In the genomic region with DNA sequence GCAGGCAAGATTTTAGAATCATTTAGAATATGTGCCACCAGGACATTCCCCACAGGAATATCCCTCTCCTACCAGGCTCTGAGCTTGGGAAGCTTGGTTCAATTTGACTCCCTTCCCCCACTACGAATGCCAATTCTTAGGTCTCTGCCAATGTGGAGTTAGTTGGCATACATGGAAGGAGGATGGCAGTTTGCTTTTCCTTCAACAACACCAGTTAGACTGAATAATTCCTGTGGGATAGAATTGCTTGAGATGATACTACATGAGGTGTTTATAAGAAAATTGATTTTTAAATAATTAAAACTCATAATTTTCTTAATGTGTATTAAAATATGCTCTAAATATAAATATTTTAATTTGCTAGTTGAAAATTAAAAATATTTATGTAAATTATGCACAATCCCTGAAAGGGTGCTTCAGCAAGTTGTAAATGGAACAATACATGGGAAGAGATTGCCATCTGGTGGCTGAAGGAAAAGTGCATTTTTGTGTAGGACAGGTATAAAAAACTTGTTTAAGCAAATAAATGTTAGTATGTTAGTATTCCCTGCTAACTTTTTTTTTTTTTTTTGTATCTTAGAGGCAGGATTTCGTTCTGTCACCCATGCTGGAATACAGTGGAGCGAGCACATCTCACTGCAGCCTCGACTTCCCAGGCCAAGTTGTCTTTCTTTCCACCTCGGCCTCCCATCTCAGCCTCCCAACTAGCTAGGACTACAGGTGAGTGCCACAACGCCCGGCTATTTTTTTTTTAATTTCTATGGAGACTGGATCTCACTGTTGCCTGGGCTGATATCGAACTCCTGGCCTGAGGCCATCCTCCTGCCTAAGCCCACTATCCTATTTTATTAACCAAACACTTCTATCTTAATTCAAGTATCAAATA, we compare ENCODE assay signal across 8 cellular contexts. TPM values are rescaled to one million over a fixed set of nuclear protein-coding genes. Genes with fewer than 3 reads are reported as not detected.
A peak's percentile ranks its signal among the peaks of the same experiment; 100 is the strongest.
DNase-seq lines count a peak whose midpoint lies in the region; ATAC-seq and TF ChIP-seq lines count a peak whose summit lies in the region.

No MANE protein-coding gene starts in this region.

- no peaks in the 10 kb centered on the region for H3K36me3 ChIP-seq in prostate gland

- no peak for ATAC-seq in activated T-cell treated with anti-CD3 and anti-CD28 coated beads, Interleukin-2, amount 50 U/mL, for 4 hours
- no peak for ATAC-seq in HG03460 (IDR thresholded peaks at IDR 0.05; ENCODE audit: unreplicated experiment)

- TF ChIP-seq CTCF in prostate gland (IDR thresholded peaks at IDR 0.05): peak; percentile 62 to 95 (median 81)

- H3K4me3 Mint-ChIP-seq in activated T-cell treated with anti-CD3 and anti-CD28 coated beads, Interleukin-2, amount 50 U/mL, for 4 hours: no peak overlapping the region

- no peaks in the 10 kb centered on the region for H3K27me3 ChIP-seq in prostate gland (replicated peaks; ENCODE audit: insufficient read depth)

- H3K27ac ChIP-seq in prostate gland: no peak overlapping the region

- H3K27me3 Mint-ChIP-seq in activated T-cell treated with anti-CD3 and anti-CD28 coated beads, Interleukin-2, amount 50 U/mL, for 4 hours (ENCODE audit: low read depth): peaks cover 14% of the 10 kb centered on the region

- WGBS in prostate gland: 50% methylated on average over 8 of the region's 8 CpGs

- TF ChIP-seq POLR2A in prostate gland (IDR thresholded peaks at IDR 0.05): no peak

- no peaks in the 10 kb centered on the region for H3K4me1 ChIP-seq in prostate gland (replicated peaks)

- DNase-seq in NCI-H1436 (lab: John Stamatoyannopoulos, UW): peak; percentile 55
- DNase-seq in NCI-H1436 treated with DMSO at 0.1 percent for 48 hours (lab: John Stamatoyannopoulos, UW): no peak
- peak; percentile 45 for DNase-seq in HCEC 1CT
- DNase-seq in NCI-H510A treated with DMSO at 0.1 percent for 48 hours (lab: John Stamatoyannopoulos, UW): peak; percentile 67
- DNase-seq in activated T-cell treated with anti-CD3 and anti-CD28 coated beads, Interleukin-2, amount 50 U/mL, for 4 hours: peak; percentile 28
- DNase-seq in germinal center (ENCODE audit: low spot score): peak; percentile 16
- DNase-seq in prostate gland (ENCODE audit: low spot score): peak; percentile 57

- no peaks in the 10 kb centered on the region for H3K9me3 Mint-ChIP-seq in activated T-cell treated with anti-CD3 and anti-CD28 coated beads, Interleukin-2, amount 50 U/mL, for 4 hours

- intact Hi-C loops in prostate gland (cut with DNase I): loop anchor here (1.0 to 5.0 kb wide), 2 partner anchors 266 to 579 kb away; no protein-coding TSS in a partner anchor

- no peaks in the 10 kb centered on the region for H3K9me3 ChIP-seq in prostate gland

- no peak overlapping the region for H3K4me3 ChIP-seq in prostate gland

- H3K4me1 Mint-ChIP-seq in activated T-cell treated with anti-CD3 and anti-CD28 coated beads, Interleukin-2, amount 50 U/mL, for 4 hours (ENCODE audit: low read depth): no peaks in the 10 kb centered on the region

- H3K36me3 Mint-ChIP-seq in activated T-cell treated with anti-CD3 and anti-CD28 coated beads, Interleukin-2, amount 50 U/mL, for 4 hours (ENCODE audit: insufficient read depth): no peaks in the 10 kb centered on the region

RNA-seq across cellular contexts. Expression of a gene that starts 25.8 kb away (rescaled TPM):
- 100 to 1,000 TPM; 209 to 233 (median 217) TPM for total RNA-seq in activated T-cell treated with anti-CD3 and anti-CD28 coated beads, Interleukin-2, amount 50 U/mL, for 4 hours
- total RNA-seq in prostate gland: 10 to 100 TPM; 58.4 to 74.2 TPM

RNA-seq across cellular contexts. Expression of a gene that starts 54.8 kb away (rescaled TPM):
- 10 to 100 TPM in 1 of 3 donors, 1 to 10 TPM in 2; 6.8 to 10.4 (median 7.0) TPM for total RNA-seq in activated T-cell treated with anti-CD3 and anti-CD28 coated beads, Interleukin-2, amount 50 U/mL, for 4 hours
- 10 to 100 TPM; 33.0 to 33.7 TPM for total RNA-seq in prostate gland
